In genomic region chr7:5360451-5360850, GRCh38 we compare ENCODE assay signal across 22 cellular contexts.
DNase-seq lines count a peak whose midpoint lies in the region; ATAC-seq and TF ChIP-seq lines count a peak whose summit lies in the region.
"Had no signal": no experiment of that assay in that cellular context is flagged by ENCODE, and none has a peak within 500 bp of the region (broad histone marks: within the 10 kb centered on the region; RNA-seq: fewer than 3 reads in every experiment).

No MANE protein-coding gene starts in this region.

- no peak overlapping the region for H3K4me3 Mint-ChIP-seq in progenitor cell of endocrine pancreas (ENCODE audit: low read depth)
- no peak overlapping the region for H3K4me3 Mint-ChIP-seq in CD8-positive, alpha-beta memory T cell
- H3K4me3 Mint-ChIP-seq: CD8-positive, alpha-beta T cell had no signal

- H3K4me3 ChIP-seq in right atrium auricular region, result no peak overlapping the region
- H3K4me3 ChIP-seq in CD8-positive, alpha-beta memory T cell (ENCODE audit: low read length), result no peak overlapping the region
- H3K4me3 ChIP-seq: SJSA1 had no signal

- H3K36me3 ChIP-seq in right atrium auricular region, result peaks cover 73% of the 10 kb centered on the region
- peaks cover 26% of the 10 kb centered on the region for H3K36me3 ChIP-seq in CD8-positive, alpha-beta memory T cell (ENCODE audit: insufficient read depth, low read length)

- POLR2A ChIA-PET in CD8-positive, alpha-beta memory T cell (lab: Charles Lee), result interaction anchor here (0.5 kb wide), 1 partner anchor 38 kb away, joined by 3 read pairs; no protein-coding TSS in a partner anchor

- CTCF ChIA-PET in CD8-positive, alpha-beta memory T cell (lab: Charles Lee), result no interaction called here

- no peaks in the 10 kb centered on the region for H3K4me1 Mint-ChIP-seq in progenitor cell of endocrine pancreas (ENCODE audit: low read depth)
- H3K4me1 Mint-ChIP-seq in CD8-positive, alpha-beta memory T cell, result peaks cover 9 to 16% (median 14%) of the 10 kb centered on the region in 3 donors

- no peaks in the 10 kb centered on the region for H3K9me3 ChIP-seq in right atrium auricular region
- H3K9me3 ChIP-seq in CD8-positive, alpha-beta memory T cell (ENCODE audit: low read length), result no peaks in the 10 kb centered on the region
- H3K9me3 ChIP-seq: SJSA1 had no signal

- peaks cover 35% of the 10 kb centered on the region for H3K36me3 Mint-ChIP-seq in progenitor cell of endocrine pancreas (ENCODE audit: insufficient read depth)
- H3K36me3 Mint-ChIP-seq in CD8-positive, alpha-beta memory T cell, result peaks cover 3 to 71% (median 18%) of the 10 kb centered on the region in 3 donors

- H3K27me3 ChIP-seq in right atrium auricular region, result no peaks in the 10 kb centered on the region
- no peaks in the 10 kb centered on the region for H3K27me3 ChIP-seq in CD8-positive, alpha-beta memory T cell (ENCODE audit: insufficient read depth, low read length, poor library complexity, severe bottlenecking)
- H3K27me3 ChIP-seq: SJSA1 had no signal

- no peak overlapping the region for H3K27ac ChIP-seq in right atrium auricular region
- H3K27ac ChIP-seq in CD8-positive, alpha-beta memory T cell (ENCODE audit: low read depth, low read length), result no peak overlapping the region
- H3K27ac ChIP-seq: KMS-11, SJSA1 had no signal

- ATAC-seq in left ventricle myocardium superior (no peak), left colon (peak; percentile 88), HG03460 (IDR thresholded peaks at IDR 0.05; ENCODE audit: unreplicated experiment) (no peak)
- ATAC-seq: CD8-positive, alpha-beta T cell; Panc1 had no signal

- H3K4me1 ChIP-seq in right atrium auricular region, result peaks cover 0 to 16% of the 10 kb centered on the region in 2 donors
- H3K4me1 ChIP-seq in CD8-positive, alpha-beta memory T cell (ENCODE audit: insufficient read depth, low read length), result peaks cover 5% of the 10 kb centered on the region
- H3K4me1 ChIP-seq: SJSA1 had no signal

- intact Hi-C loops in left ventricle myocardium superior (cut with micrococcal nuclease), result no loop called here
- intact Hi-C loops in left colon (cut with DNase I, micrococcal nuclease), result no loop called here

- peak overlapping the region; percentile 52 for H3K27ac Mint-ChIP-seq in progenitor cell of endocrine pancreas
- H3K27ac Mint-ChIP-seq in CD8-positive, alpha-beta memory T cell, result no peak overlapping the region
- H3K27ac Mint-ChIP-seq: CD8-positive, alpha-beta T cell had no signal

- no peaks in the 10 kb centered on the region for H3K9me3 Mint-ChIP-seq in progenitor cell of endocrine pancreas (ENCODE audit: low read depth)
- H3K9me3 Mint-ChIP-seq in CD8-positive, alpha-beta memory T cell, result no peaks in the 10 kb centered on the region
- H3K9me3 Mint-ChIP-seq: CD8-positive, alpha-beta T cell had no signal

- DNase-seq in left ventricle myocardium superior (peak; percentile 7), right atrium auricular region (ENCODE audit: low spot score) (no peak), left colon (peak; percentile 54 to 74), progenitor cell of endocrine pancreas (ENCODE audit: low spot score, unreplicated experiment) (no peak), NCI-H526 (lab: John Stamatoyannopoulos, UW) (no peak)
- no peak for DNase-seq in CD8-positive, alpha-beta memory T cell
- DNase-seq: 8988T; AML-193; C1 segment of cervical spinal cord; CD8-positive, alpha-beta T cell; GOT3; IMR-90; NCI-H1105; NCI-H146; NCI-H2029; NCI-H345; NCI-H524; NCI-H82 had no signal

- no peak for TF ChIP-seq CTCF in right atrium auricular region (IDR thresholded peaks at IDR 0.05)
- TF ChIP-seq CTCF in progenitor cell of endocrine pancreas (IDR thresholded peaks at IDR 0.05; ENCODE audit: unreplicated experiment), result no peak

- H3K27me3 Mint-ChIP-seq in progenitor cell of endocrine pancreas, result no peaks in the 10 kb centered on the region
- H3K27me3 Mint-ChIP-seq in CD8-positive, alpha-beta memory T cell, result no peaks in the 10 kb centered on the region

Comparison
In these comparisons a context has a peak if more than half of its experiments do, and no peak if none do; other contexts are left out.
1. DNase-seq: peak in left ventricle myocardium superior (single experiment) and left colon (2 of 2); none in right atrium auricular region (single experiment), progenitor cell of endocrine pancreas (single experiment), NCI-H526 (0 of 2) and CD8-positive, alpha-beta memory T cell (0 of 5).